In the genomic region with DNA sequence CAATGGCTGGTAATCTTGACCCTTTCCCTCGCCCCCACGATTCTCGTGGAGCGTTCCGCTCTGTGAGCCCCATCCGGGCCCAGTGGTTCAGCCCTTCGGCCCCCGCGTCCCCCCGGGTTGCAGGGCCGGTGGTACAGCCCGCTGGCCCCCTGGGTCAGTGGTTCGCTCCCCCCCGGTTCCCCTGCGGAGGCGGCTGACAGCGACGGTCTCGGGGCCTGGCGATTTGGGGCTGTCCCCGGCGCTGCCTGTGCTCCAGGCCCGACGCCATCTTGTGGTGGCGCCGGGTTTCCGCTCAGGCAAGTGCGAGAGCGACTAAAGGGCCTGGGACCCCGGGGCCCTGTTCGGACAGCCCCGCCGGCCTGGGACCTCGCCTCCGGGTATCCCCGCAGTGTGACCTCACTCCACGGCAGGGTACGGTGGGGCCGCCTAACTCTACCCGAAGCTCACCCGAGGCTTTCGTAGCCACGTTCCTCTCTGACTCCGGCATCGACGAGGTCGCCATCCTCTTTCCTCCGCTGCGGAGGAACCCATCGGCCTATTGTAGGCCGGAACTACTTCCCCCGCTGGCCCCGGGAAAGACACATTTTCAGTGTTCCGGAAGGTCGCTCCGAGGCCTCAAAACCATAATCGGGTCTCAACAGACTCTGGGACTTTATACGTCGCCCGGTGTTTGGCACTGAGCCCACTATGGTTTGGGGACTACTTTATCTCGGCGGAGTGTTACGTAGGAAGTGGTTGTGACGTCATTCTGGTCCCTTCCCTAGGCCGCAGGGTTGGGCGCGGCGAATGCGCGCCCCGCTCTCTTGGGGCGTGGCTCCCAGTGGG, we compare ENCODE assay signal across 8 cellular contexts. TPM values are rescaled to one million over a fixed set of nuclear protein-coding genes. Genes with fewer than 3 reads are reported as not detected.
A peak's percentile ranks its signal among the peaks of the same experiment; 100 is the strongest.
DNase-seq lines count a peak whose midpoint lies in the region; FAIRE-seq and TF ChIP-seq lines count a peak whose summit lies in the region.

A gene with protein sequence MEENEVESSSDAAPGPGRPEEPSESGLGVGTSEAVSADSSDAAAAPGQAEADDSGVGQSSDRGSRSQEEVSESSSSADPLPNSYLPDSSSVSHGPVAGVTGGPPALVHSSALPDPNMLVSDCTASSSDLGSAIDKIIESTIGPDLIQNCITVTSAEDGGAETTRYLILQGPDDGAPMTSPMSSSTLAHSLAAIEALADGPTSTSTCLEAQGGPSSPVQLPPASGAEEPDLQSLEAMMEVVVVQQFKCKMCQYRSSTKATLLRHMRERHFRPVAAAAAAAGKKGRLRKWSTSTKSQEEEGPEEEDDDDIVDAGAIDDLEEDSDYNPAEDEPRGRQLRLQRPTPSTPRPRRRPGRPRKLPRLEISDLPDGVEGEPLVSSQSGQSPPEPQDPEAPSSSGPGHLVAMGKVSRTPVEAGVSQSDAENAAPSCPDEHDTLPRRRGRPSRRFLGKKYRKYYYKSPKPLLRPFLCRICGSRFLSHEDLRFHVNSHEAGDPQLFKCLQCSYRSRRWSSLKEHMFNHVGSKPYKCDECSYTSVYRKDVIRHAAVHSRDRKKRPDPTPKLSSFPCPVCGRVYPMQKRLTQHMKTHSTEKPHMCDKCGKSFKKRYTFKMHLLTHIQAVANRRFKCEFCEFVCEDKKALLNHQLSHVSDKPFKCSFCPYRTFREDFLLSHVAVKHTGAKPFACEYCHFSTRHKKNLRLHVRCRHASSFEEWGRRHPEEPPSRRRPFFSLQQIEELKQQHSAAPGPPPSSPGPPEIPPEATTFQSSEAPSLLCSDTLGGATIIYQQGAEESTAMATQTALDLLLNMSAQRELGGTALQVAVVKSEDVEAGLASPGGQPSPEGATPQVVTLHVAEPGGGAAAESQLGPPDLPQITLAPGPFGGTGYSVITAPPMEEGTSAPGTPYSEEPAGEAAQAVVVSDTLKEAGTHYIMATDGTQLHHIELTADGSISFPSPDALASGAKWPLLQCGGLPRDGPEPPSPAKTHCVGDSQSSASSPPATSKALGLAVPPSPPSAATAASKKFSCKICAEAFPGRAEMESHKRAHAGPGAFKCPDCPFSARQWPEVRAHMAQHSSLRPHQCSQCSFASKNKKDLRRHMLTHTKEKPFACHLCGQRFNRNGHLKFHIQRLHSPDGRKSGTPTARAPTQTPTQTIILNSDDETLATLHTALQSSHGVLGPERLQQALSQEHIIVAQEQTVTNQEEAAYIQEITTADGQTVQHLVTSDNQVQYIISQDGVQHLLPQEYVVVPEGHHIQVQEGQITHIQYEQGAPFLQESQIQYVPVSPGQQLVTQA (N-terminal part only) (minus strand): TSS at position 529 of the 825 bp plus-strand sequence. CDS start 793 bp downstream, outside the sequence.

- H3K9me3 ChIP-seq in neutrophil: no peaks in the 10 kb centered on the region

- H3K4me3 Mint-ChIP-seq in activated naive CD4-positive, alpha-beta T cell treated with anti-CD3 and anti-CD28 coated beads for 36 hours: peak within 1 kb of the TSS; percentile 93

- peaks cover 16% of the 10 kb centered on the region for H3K4me1 Mint-ChIP-seq in activated naive CD4-positive, alpha-beta T cell treated with anti-CD3 and anti-CD28 coated beads for 36 hours (ENCODE audit: low read depth)

- H3K4me3 ChIP-seq in HFF-Myc (replicated peaks; ENCODE audit: low read depth, low read length) (peak within 1 kb of the TSS; percentile 77), neutrophil (ENCODE audit: low read depth in 1 of 2, low read length in 1 of 2) (peak within 1 kb of the TSS; percentile 89)

- H3K27ac Mint-ChIP-seq in activated naive CD4-positive, alpha-beta T cell treated with anti-CD3 and anti-CD28 coated beads for 36 hours: peak within 1 kb of the TSS; percentile 100

- H3K9me3 Mint-ChIP-seq in activated naive CD4-positive, alpha-beta T cell treated with anti-CD3 and anti-CD28 coated beads for 36 hours: no peaks in the 10 kb centered on the region

- peaks cover 3% of the 10 kb centered on the region for H3K27me3 ChIP-seq in neutrophil

- H3K36me3 ChIP-seq in neutrophil: peaks cover 29% of the 10 kb centered on the region

- FAIRE-seq in frontal cortex (lab: Jason Lieb, UNC): no peak

- H3K27ac ChIP-seq in neutrophil (peak within 1 kb of the TSS; percentile 97), substantia nigra (ENCODE audit: low read depth, low read length, poor library complexity, severe bottlenecking) (peak within 1 kb of the TSS; percentile 100)

- peaks cover 4% of the 10 kb centered on the region for H3K36me3 Mint-ChIP-seq in activated naive CD4-positive, alpha-beta T cell treated with anti-CD3 and anti-CD28 coated beads for 36 hours (ENCODE audit: low read depth)

- TF ChIP-seq CTCF in HFF-Myc (IDR thresholded peaks at IDR 0.05; ENCODE audit: low read depth, low read length, missing control alignments) (peak; percentile 17), neutrophil (IDR thresholded peaks at IDR 0.05) (peak; percentile 67)

- H3K27me3 Mint-ChIP-seq in activated naive CD4-positive, alpha-beta T cell treated with anti-CD3 and anti-CD28 coated beads for 36 hours (ENCODE audit: low read depth): no peaks in the 10 kb centered on the region

- H3K4me1 ChIP-seq in neutrophil (ENCODE audit: control insufficient read depth in 1 of 2, insufficient read depth in 1 of 2, low read depth in 1 of 2, low read length in 1 of 2): peaks cover 30 to 36% of the 10 kb centered on the region in 2 experiments

- peak; percentile 94 for DNase-seq in GM04504 (ENCODE audit: low read depth)
- peak; percentile 82 for DNase-seq in HFF-Myc (ENCODE audit: extremely low read depth, low read depth)
- DNase-seq in NAMALWA (ENCODE audit: low spot score): peak; percentile 95
- DNase-seq in SK-N-DZ (ENCODE audit: low spot score): peak; percentile 98
- DNase-seq in activated naive CD4-positive, alpha-beta T cell treated with anti-CD3 and anti-CD28 coated beads for 36 hours: peak; percentile 93
- DNase-seq in frontal cortex (ENCODE audit: low spot score in 2 of 2): peak; percentile 98 to 99
- DNase-seq in substantia nigra (lab: John Stamatoyannopoulos, UW): peak; percentile 83 to 99 (median 94)

- CTCF ChIA-PET in activated naive CD4-positive, alpha-beta T cell treated with anti-CD3 and anti-CD28 coated beads for 36 hours (lab: Charles Lee): interaction anchor here (0.5 to 5.8 kb wide), 10 partner anchors 12 to 697 kb away, joined by 3 to 62 read pairs (median 24); no protein-coding TSS in a partner anchor

- intact Hi-C loops in activated naive CD4-positive, alpha-beta T cell treated with anti-CD3 and anti-CD28 coated beads for 36 hours (cut with micrococcal nuclease): loop anchor here (1.0 to 5.0 kb wide), 11 partner anchors 38 to 1005 kb away; a partner anchor contains a TSS

RNA-seq across cellular contexts. Expression of the gene that starts here (rescaled TPM):
- polyA plus RNA-seq in SK-N-DZ (2014; cell fraction: cytosol; rRNA removed): 14.4 and 15.1 TPM in 2 replicates
- 33.7 and 53.1 TPM in 2 replicates for polyA plus RNA-seq in SK-N-DZ (2014; cell fraction: nucleus; rRNA removed)
- 10 to 100 TPM; 26.8 to 28.0 TPM for total RNA-seq in activated naive CD4-positive, alpha-beta T cell treated with anti-CD3 and anti-CD28 coated beads for 36 hours
- 12.6 TPM for total RNA-seq in frontal cortex

Comparison
In these comparisons a context has a peak if more than half of its experiments do, and no peak if none do; other contexts are left out.
1. Peak in every context shown above with its lines: DNase-seq, H3K4me3 ChIP-seq and H3K27ac ChIP-seq.